Comparison of ENCODE assay signal across 1 cellular context in the genomic region with DNA sequence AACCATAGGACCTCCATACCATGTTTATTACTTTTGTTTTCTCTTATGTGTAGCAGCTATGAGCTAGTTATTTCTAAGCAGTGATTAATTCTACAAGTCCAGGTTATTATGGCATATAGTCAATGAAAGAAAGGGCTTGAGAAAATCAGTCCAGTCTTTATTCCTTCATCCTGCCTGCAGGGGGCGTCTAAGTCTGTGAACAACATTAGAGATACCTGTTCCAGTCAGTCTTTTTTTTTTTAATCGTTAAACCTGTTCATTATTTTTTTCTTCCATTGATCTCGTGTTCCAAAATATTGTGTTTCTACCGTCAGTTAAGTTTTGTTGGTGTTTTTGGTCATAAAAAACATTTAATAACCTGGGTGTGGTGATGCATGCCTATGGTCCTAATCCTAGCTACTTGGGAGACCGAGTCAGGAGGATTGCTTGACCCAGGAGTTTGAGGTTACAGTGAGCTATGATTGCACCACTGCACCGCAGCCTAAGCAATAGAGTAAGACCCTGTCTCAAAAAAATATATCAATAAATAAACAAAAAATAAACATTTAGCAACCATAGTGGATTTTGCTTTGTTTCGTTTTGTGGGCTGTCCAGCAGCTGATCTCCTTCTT.
TF ChIP-seq lines count a peak whose summit lies in the region.

No MANE protein-coding gene starts in this region.

TF ChIP-seq in GM12878, 131 proteins besides CTCF, POLR2A, EP300 and RAD21 (continued from another document):
- TF ChIP-seq ZBTB33 (IDR thresholded peaks at IDR 0.05): no peak
- TF ChIP-seq SMC3 (IDR thresholded peaks at IDR 0.05; ENCODE audit: borderline replicate concordance, low read length): peak; percentile 80; the same call in 1 of the 2 replicates
- peak; percentile 80 for TF ChIP-seq ZNF384 (IDR thresholded peaks at IDR 0.05; ENCODE audit: borderline replicate concordance, low read depth, low read length)
